8 cellular contexts compared by ENCODE assay signal in genomic region chr4:128812360-128812958, GRCh38. TPM values are rescaled to one million over a fixed set of nuclear protein-coding genes. Genes with fewer than 3 reads are reported as not detected.
A peak's percentile ranks its signal among the peaks of the same experiment; 100 is the strongest.
DNase-seq lines count a peak whose midpoint lies in the region; ATAC-seq and TF ChIP-seq lines count a peak whose summit lies in the region.

No MANE protein-coding gene starts in this region.

- peak overlapping the region; percentile 84 to 87 for H3K4me3 Mint-ChIP-seq in CD14-positive monocyte
- peak overlapping the region; percentile 76 for H3K4me3 Mint-ChIP-seq in activated naive CD8-positive, alpha-beta T cell treated with anti-CD3 and anti-CD28 coated beads, Interleukin-2, amount 10 ng/mL, durations not matched to agents 7 days and 5 days

- peak overlapping the region in 6 of 7 donors; percentile 5 to 78 (median 61) for H3K27ac Mint-ChIP-seq in CD14-positive monocyte
- H3K27ac Mint-ChIP-seq in activated naive CD8-positive, alpha-beta T cell treated with anti-CD3 and anti-CD28 coated beads, Interleukin-2, amount 10 ng/mL, durations not matched to agents 7 days and 5 days = peak overlapping the region; percentile 79

- POLR2A ChIA-PET in activated naive CD8-positive, alpha-beta T cell treated with anti-CD3 and anti-CD28 coated beads, Interleukin-2, amount 10 ng/mL, durations not matched to agents 7 days and 5 days (lab: Charles Lee) = interaction anchor here (0.6 to 3.8 kb wide), 17 partner anchors 8 to 931 kb away, joined by 3 to 80 read pairs (median 4); partner anchors contain the start of genes ABHD18, C4orf33, MFSD8 and PGRMC2

- DNase-seq in CD14-positive monocyte (ENCODE audit: low spot score) = no peak
- DNase-seq in NCI-H526 treated with DMSO at 0.1 percent for 48 hours (lab: John Stamatoyannopoulos, UW) = peak; percentile 68
- DNase-seq in activated naive CD8-positive, alpha-beta T cell treated with anti-CD3 and anti-CD28 coated beads, Interleukin-2, amount 10 ng/mL, durations not matched to agents 7 days and 5 days = peak; percentile 77
- peak; percentile 50 for DNase-seq in left cardiac atrium
- DNase-seq in posterior cingulate gyrus = peak in 8 of 10 donors; percentile 21 to 92 (median 38)
- no peak for DNase-seq in cortex of kidney (lab: John Stamatoyannopoulos, UW)

- TF ChIP-seq CTCF in CD14-positive monocyte (IDR thresholded peaks at IDR 0.05) = no peak

- intact Hi-C loops in CD14-positive monocyte (cut with micrococcal nuclease) (loop anchor here (5.0 to 10.0 kb wide), 2 partner anchors 282 to 525 kb away; partner anchors contain the start of genes C4orf33 (in 2 of the 2), SCLT1 (in 2 of the 2) and PGRMC2 (in 1 of the 2)), left cardiac atrium (cut with DNase I) (loop anchor here in 1 of 2 donors (5.0 to 10.0 kb wide), 3 partner anchors 50 to 358 kb away; no protein-coding TSS in a partner anchor), posterior cingulate gyrus (cut with DNase I) (loop anchor here (5.0 to 10.0 kb wide), 2 partner anchors 428 to 525 kb away; partner anchors contain the start of gene PGRMC2)

- peaks cover 4 to 6% of the 10 kb centered on the region in 2 donors for H3K36me3 Mint-ChIP-seq in CD14-positive monocyte
- H3K36me3 Mint-ChIP-seq in activated naive CD8-positive, alpha-beta T cell treated with anti-CD3 and anti-CD28 coated beads, Interleukin-2, amount 10 ng/mL, durations not matched to agents 7 days and 5 days = peaks cover 3% of the 10 kb centered on the region

- peak; percentile 8 for ATAC-seq in GM18858 (IDR thresholded peaks at IDR 0.05; ENCODE audit: unreplicated experiment)
- ATAC-seq in HG03108 (IDR thresholded peaks at IDR 0.05; ENCODE audit: unreplicated experiment) = peak; percentile 5
- peak; percentile 8 for ATAC-seq in activated naive CD8-positive, alpha-beta T cell treated with anti-CD3 and anti-CD28 coated beads, Interleukin-2, amount 10 ng/mL, durations not matched to agents 7 days and 5 days (ENCODE audit: low read depth)
- peak; percentile 1 to 2 for ATAC-seq in left cardiac atrium

- peaks cover 0 to 6% (median 3%) of the 10 kb centered on the region in 7 donors for H3K9me3 Mint-ChIP-seq in CD14-positive monocyte
- no peaks in the 10 kb centered on the region for H3K9me3 Mint-ChIP-seq in activated naive CD8-positive, alpha-beta T cell treated with anti-CD3 and anti-CD28 coated beads, Interleukin-2, amount 10 ng/mL, durations not matched to agents 7 days and 5 days

- H3K4me1 Mint-ChIP-seq in CD14-positive monocyte = peaks cover 27% of the 10 kb centered on the region
- H3K4me1 Mint-ChIP-seq in activated naive CD8-positive, alpha-beta T cell treated with anti-CD3 and anti-CD28 coated beads, Interleukin-2, amount 10 ng/mL, durations not matched to agents 7 days and 5 days = peaks cover 15% of the 10 kb centered on the region

- H3K27me3 Mint-ChIP-seq in CD14-positive monocyte (ENCODE audit: low read depth in 3 of 3) = no peaks in the 10 kb centered on the region
- H3K27me3 Mint-ChIP-seq in activated naive CD8-positive, alpha-beta T cell treated with anti-CD3 and anti-CD28 coated beads, Interleukin-2, amount 10 ng/mL, durations not matched to agents 7 days and 5 days = no peaks in the 10 kb centered on the region

RNA-seq across cellular contexts. Expression of gene JADE1, which starts 3.0 kb away (rescaled TPM):
- polyA plus RNA-seq in CD14-positive monocyte = 10 to 100 TPM in 1 of 2 donors, 1 to 10 TPM in 1; 7.3 to 12.8 TPM
- 10 to 100 TPM; 39.2 to 40.3 TPM for total RNA-seq in activated naive CD8-positive, alpha-beta T cell treated with anti-CD3 and anti-CD28 coated beads, Interleukin-2, amount 10 ng/mL, durations not matched to agents 7 days and 5 days
- 10 to 100 TPM; 22.7 to 32.3 TPM for total RNA-seq in left cardiac atrium

Comparison
In these comparisons a context has a peak if more than half of its experiments do, and no peak if none do; other contexts are left out.
1. DNase-seq: peak in NCI-H526 treated with DMSO at 0.1 percent for 48 hours (single experiment), activated naive CD8-positive, alpha-beta T cell treated with anti-CD3 and anti-CD28 coated beads, Interleukin-2, amount 10 ng/mL, durations not matched to agents 7 days and 5 days (single experiment), left cardiac atrium (single experiment) and posterior cingulate gyrus (8 of 10); none in CD14-positive monocyte (single experiment) and cortex of kidney (single experiment).
2. Peak in every context shown above with its lines, with median percentiles within 50 percentile points of each other: ATAC-seq.